Comparison of ENCODE assay signal across 11 cellular contexts in the genomic region with DNA sequence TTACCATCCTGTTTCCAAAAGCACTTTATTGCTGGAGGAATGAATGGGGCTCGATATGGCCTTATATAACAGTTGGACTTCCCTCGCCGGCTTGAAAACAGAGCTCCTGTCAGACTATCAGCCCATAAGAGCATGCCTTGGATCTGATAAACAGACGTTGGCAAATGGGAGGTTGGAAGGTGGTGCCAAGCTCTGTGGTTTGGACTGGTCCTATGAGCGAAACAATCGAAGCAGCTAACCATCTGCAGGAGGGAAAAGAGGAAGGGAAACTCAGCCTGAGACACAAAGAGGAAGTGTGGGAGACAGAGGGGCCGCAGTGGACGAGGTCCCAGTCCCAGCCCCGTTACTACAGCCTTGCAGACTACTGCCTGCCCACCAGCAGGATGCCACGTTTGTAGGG.
DNase-seq lines count a peak whose midpoint lies in the region; ATAC-seq, FAIRE-seq and TF ChIP-seq lines count a peak whose summit lies in the region.
"Had no signal": no experiment of that assay in that cellular context is flagged by ENCODE, and none has a peak within 500 bp of the region (broad histone marks: within the 10 kb centered on the region; RNA-seq: fewer than 3 reads in every experiment).

No MANE protein-coding gene starts in this region.

- POLR2A ChIA-PET in H1 (lab: Charles Lee; ENCODE audit: partially characterized antibody): interaction anchor here (1.5 kb wide), 1 partner anchor 15 kb away, joined by 3 read pairs; no protein-coding TSS in a partner anchor

- H3K4me2 ChIP-seq in BLaER1 (peak overlapping the region; percentile 69), H1 (ENCODE audit: insufficient read depth in 1 of 2, low read depth in 2 of 2, low read length in 2 of 2) (no peak overlapping the region), neural progenitor cell (no peak overlapping the region)

- FAIRE-seq in H1 (lab: Jason Lieb, UNC): no peak
- FAIRE-seq: endometrium had no signal

- H3K18ac ChIP-seq in H1 (ENCODE audit: extremely low read depth, low read length): no peak overlapping the region

- H2BK15ac ChIP-seq in H1 (ENCODE audit: low read length): peak overlapping the region; percentile 49; the same call in 1 of the 2 replicates

- H4K5ac ChIP-seq in H1 (ENCODE audit: insufficient read length, low read depth, low read length): no peak overlapping the region

- no peak overlapping the region for H3K4ac ChIP-seq in H1 (replicated peaks; ENCODE audit: insufficient read length, low read depth, low read length)

- TF ChIP-seq CTCF in H1 (IDR thresholded peaks at IDR 0.05; ENCODE audit: control extremely low read depth in 1 of 3, insufficient read depth in 1 of 3, low read depth in 1 of 3, low read length in 3 of 3) (no peak), neural progenitor cell (IDR thresholded peaks at IDR 0.05) (no peak), uterus (IDR thresholded peaks at IDR 0.05) (no peak)

- no peak overlapping the region for H4K8ac ChIP-seq in H1 (ENCODE audit: extremely low read depth, insufficient read depth, low read length)

- H3K9me3 Mint-ChIP-seq in neural progenitor cell: no peaks in the 10 kb centered on the region

- no peaks in the 10 kb centered on the region for H3K23me2 ChIP-seq in H1 (ENCODE audit: low read depth, low read length)

- peak; percentile 100 for DNase-seq in MV-4-11 (lab: John Stamatoyannopoulos, UW)
- DNase-seq in H1 (ENCODE audit: low read depth in 1 of 2, low spot score in 2 of 2): no peak
- DNase-seq in stimulated activated CD4-positive, alpha-beta T cell treated with anti-CD3 and anti-CD28 coated beads, Interleukin-4, amount 100 ng/mL, for 4 hours: no peak
- DNase-seq in neural progenitor cell (ENCODE audit: low spot score): no peak
- DNase-seq in COR-L47 (lab: John Stamatoyannopoulos, UW): no peak
- DNase-seq in uterus: no peak
- DNase-seq: AML-193 had no signal

- H3K36me3 ChIP-seq in BLaER1 (no peaks in the 10 kb centered on the region), H1 (ENCODE audit: control insufficient read depth in 2 of 4, insufficient read depth in 4 of 4, low read length in 3 of 4) (no peaks in the 10 kb centered on the region), neural progenitor cell (no peaks in the 10 kb centered on the region), uterus (no peaks in the 10 kb centered on the region)
- H3K36me3 ChIP-seq: ascending aorta had no signal

- H3K4me3 ChIP-seq in BLaER1 (no peak overlapping the region), H1 (ENCODE audit: extremely low read depth in 1 of 4, insufficient read depth in 2 of 4, low read depth in 3 of 4, low read length in 4 of 4) (no peak overlapping the region), neural progenitor cell (no peak overlapping the region), uterus (no peak overlapping the region)
- H3K4me3 ChIP-seq: ascending aorta had no signal

- intact Hi-C loops in uterus (cut with DNase I; ENCODE audit: low total_unique reads): no loop called here

- H3K27me3 Mint-ChIP-seq in neural progenitor cell (ENCODE audit: insufficient read depth, low read depth): peaks cover 8% of the 10 kb centered on the region

- no peaks in the 10 kb centered on the region for H3K79me1 ChIP-seq in H1 (ENCODE audit: low read depth, low read length)

- no peak overlapping the region for H2BK120ac ChIP-seq in H1 (replicated peaks; ENCODE audit: low read depth, low read length)

- H2AFZ ChIP-seq in H1 (ENCODE audit: low read length) (no peak overlapping the region), neural progenitor cell (replicated peaks) (no peak overlapping the region)

- no peak overlapping the region for H3K4me3 Mint-ChIP-seq in neural progenitor cell

- peaks cover 22% of the 10 kb centered on the region for H3K4me1 ChIP-seq in BLaER1
- no peaks in the 10 kb centered on the region for H3K4me1 ChIP-seq in H1 (replicated peaks in 1 of 4; ENCODE audit: control insufficient read depth in 3 of 4, insufficient read depth in 4 of 4, low read length in 3 of 4)
- H3K4me1 ChIP-seq in neural progenitor cell: no peaks in the 10 kb centered on the region
- no peaks in the 10 kb centered on the region for H3K4me1 ChIP-seq in uterus
- H3K4me1 ChIP-seq: ascending aorta had no signal

- H3K4me1 Mint-ChIP-seq in neural progenitor cell: peaks cover 15% of the 10 kb centered on the region

- TF ChIP-seq RAD21 in H1 (IDR thresholded peaks at IDR 0.05 in 1 of 2, conservative IDR thresholded peaks at IDR 0.05 in 1 of 2; ENCODE audit: low read depth in 2 of 2, low read length in 2 of 2): no peak

- H2BK12ac ChIP-seq in H1 (ENCODE audit: low read depth, low read length): peak overlapping the region; percentile 4; the same call in 1 of the 2 replicates

- no peak for TF ChIP-seq POLR2A in H1 (IDR thresholded peaks at IDR 0.05; ENCODE audit: control extremely low read depth in 1 of 2, low read depth in 2 of 2, low read length in 2 of 2)
- no peak for TF ChIP-seq POLR2A in uterus (IDR thresholded peaks at IDR 0.05)

- H3K9ac ChIP-seq in BLaER1 (no peak overlapping the region), H1 (replicated peaks in 1 of 4; ENCODE audit: extremely low read depth in 1 of 4, low read depth in 3 of 4, low read length in 3 of 4) (no peak overlapping the region), neural progenitor cell (no peak overlapping the region)

- H3K36me3 Mint-ChIP-seq in neural progenitor cell: no peaks in the 10 kb centered on the region

- H3K14ac ChIP-seq in H1 (ENCODE audit: insufficient read length): no peak overlapping the region

- H3F3A ChIP-seq in neural progenitor cell (ENCODE audit: low read depth): no peaks in the 10 kb centered on the region

- no peak overlapping the region for H3K56ac ChIP-seq in H1 (replicated peaks; ENCODE audit: insufficient read length, low read depth, low read length)

- peak overlapping the region; percentile 31; the same call in 1 of the 2 replicates for H3K27ac ChIP-seq in BLaER1
- no peak overlapping the region for H3K27ac ChIP-seq in H1 (ENCODE audit: low read depth, low read length)
- no peak overlapping the region for H3K27ac ChIP-seq in neural progenitor cell
- H3K27ac ChIP-seq in uterus: no peak overlapping the region
- H3K27ac ChIP-seq: ascending aorta had no signal

- TF ChIP-seq EP300 in H1 (IDR thresholded peaks at IDR 0.05; ENCODE audit: borderline replicate concordance in 1 of 2, low read depth in 2 of 2, low read length in 2 of 2): no peak

- no peak overlapping the region; the same call in 1 of the 2 replicates for H2AK5ac ChIP-seq in H1 (ENCODE audit: low read depth, low read length)

- CTCF ChIA-PET in H1 (lab: Charles Lee; ENCODE audit: partially characterized antibody): interaction anchor here (0.7 to 2.4 kb wide), 3 partner anchors 76 to 252 kb away, joined by 3 to 6 read pairs (median 3); no protein-coding TSS in a partner anchor

- no peak overlapping the region for H3K27ac Mint-ChIP-seq in neural progenitor cell

- H3K79me2 ChIP-seq in H1 (ENCODE audit: control insufficient read depth in 1 of 2, insufficient read depth in 2 of 2, low read length in 2 of 2) (no peaks in the 10 kb centered on the region), neural progenitor cell (ENCODE audit: low read depth) (no peaks in the 10 kb centered on the region)

- H2BK20ac ChIP-seq in H1 (ENCODE audit: low read length): 0 out of 2 replicates have a peak overlapping the region, but pooled peaks have one; percentile 61

- peak; percentile 69 for ATAC-seq in GM19395 (IDR thresholded peaks at IDR 0.05; ENCODE audit: unreplicated experiment)

- no peak overlapping the region for H4K91ac ChIP-seq in H1 (replicated peaks; ENCODE audit: insufficient read length, low read length)

- no peak overlapping the region for H3K23ac ChIP-seq in H1 (ENCODE audit: insufficient read length)

- peaks cover 13% of the 10 kb centered on the region for H3K9me3 ChIP-seq in BLaER1
- H3K9me3 ChIP-seq in H1 (ENCODE audit: insufficient read depth in 2 of 2, low read depth in 1 of 2, low read length in 1 of 2): no peaks in the 10 kb centered on the region
- no peaks in the 10 kb centered on the region for H3K9me3 ChIP-seq in neural progenitor cell (ENCODE audit: low read depth)
- H3K9me3 ChIP-seq in uterus: no peaks in the 10 kb centered on the region
- H3K9me3 ChIP-seq: ascending aorta had no signal

- H2BK5ac ChIP-seq in H1 (ENCODE audit: low read depth, low read length): no peak overlapping the region

- 88% methylated on average over 8 of the region's 10 CpGs; no CpG with 5 or more reads in 1 of the 2 experiments for WGBS in H1 (ENCODE audit: extremely low coverage in 1 of 2, insufficient coverage in 1 of 2, insufficient read length in 1 of 2, insufficient replicate concordance in 2 of 2, low coverage in 1 of 2, low lambda C conversion rate in 2 of 2, missing lambda C conversion rate in 1 of 2), 2 experiments

- no peaks in the 10 kb centered on the region for H4K20me1 ChIP-seq in BLaER1
- H4K20me1 ChIP-seq in H1 (replicated peaks in 1 of 2; ENCODE audit: control insufficient read depth in 1 of 2, insufficient read depth in 2 of 2, low read length in 2 of 2): no peaks in the 10 kb centered on the region
- H4K20me1 ChIP-seq in neural progenitor cell (ENCODE audit: low read depth): no peaks in the 10 kb centered on the region

- H3K27me3 ChIP-seq in BLaER1: no peaks in the 10 kb centered on the region
- H3K27me3 ChIP-seq in H1 (replicated peaks in 1 of 4; ENCODE audit: control insufficient read depth in 3 of 4, extremely low read depth in 1 of 4, insufficient read depth in 3 of 4, low read length in 3 of 4): no peaks in the 10 kb centered on the region; a peak in 1 of 7 replicates
- H3K27me3 ChIP-seq in neural progenitor cell: no peaks in the 10 kb centered on the region
- no peaks in the 10 kb centered on the region for H3K27me3 ChIP-seq in uterus
- H3K27me3 ChIP-seq: ascending aorta had no signal

TF ChIP-seq in H1, 55 proteins besides CTCF, POLR2A, EP300 and RAD21:
- TF ChIP-seq TBP (IDR thresholded peaks at IDR 0.05; ENCODE audit: low read depth, low read length): no peak
- no peak for TF ChIP-seq SP4 (IDR thresholded peaks at IDR 0.05; ENCODE audit: low read length)
- TF ChIP-seq, protein P1, sequence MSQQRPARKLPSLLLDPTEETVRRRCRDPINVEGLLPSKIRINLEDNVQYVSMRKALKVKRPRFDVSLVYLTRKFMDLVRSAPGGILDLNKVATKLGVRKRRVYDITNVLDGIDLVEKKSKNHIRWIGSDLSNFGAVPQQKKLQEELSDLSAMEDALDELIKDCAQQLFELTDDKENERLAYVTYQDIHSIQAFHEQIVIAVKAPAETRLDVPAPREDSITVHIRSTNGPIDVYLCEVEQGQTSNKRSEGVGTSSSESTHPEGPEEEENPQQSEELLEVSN (IDR thresholded peaks at IDR 0.05): no peak
- TF ChIP-seq MAFK (IDR thresholded peaks at IDR 0.05; ENCODE audit: low read depth, low read length): no peak
- no peak for TF ChIP-seq NANOG (IDR thresholded peaks at IDR 0.05; ENCODE audit: insufficient read depth, low read depth, low read length, poor library complexity, severe bottlenecking)
- TF ChIP-seq POLR2AphosphoS5 (IDR thresholded peaks at IDR 0.05; ENCODE audit: low read depth, low read length): no peak
- TF ChIP-seq GABPA (IDR thresholded peaks at IDR 0.05; ENCODE audit: borderline replicate concordance, insufficient read depth, low read length): no peak
